In genomic region chr6:165049362-165049761, GRCh38 we compare ENCODE assay signal across 1 cellular context.
TF ChIP-seq lines count a peak whose summit lies in the region.

No MANE protein-coding gene starts in this region.

TF ChIP-seq in GM23338, 12 proteins besides CTCF, POLR2A, EP300 and RAD21 (continued from another document):
- no peak for TF ChIP-seq REST (IDR thresholded peaks at IDR 0.05; ENCODE audit: unreplicated experiment)
- no peak for TF ChIP-seq ETS1 (IDR thresholded peaks at IDR 0.05)
